In genomic region chr21:42593007-42593814, GRCh38 we compare ENCODE assay signal across 8 cellular contexts.
DNase-seq lines count a peak whose midpoint lies in the region; ATAC-seq, FAIRE-seq and TF ChIP-seq lines count a peak whose summit lies in the region.

No MANE protein-coding gene starts in this region.

- peak in 3 of 4 experiments; percentile 55 to 95 (median 76) for TF ChIP-seq CTCF in gastroesophageal sphincter (IDR thresholded peaks at IDR 0.05)
- TF ChIP-seq CTCF in ovary (IDR thresholded peaks at IDR 0.05): peak; percentile 47 to 64 (median 57)
- TF ChIP-seq CTCF in tibial artery (IDR thresholded peaks at IDR 0.05): peak; percentile 23 to 46

- FAIRE-seq in RCC 7860 (lab: Jason Lieb, UNC): no peak

- no peak overlapping the region for H3K27ac ChIP-seq in gastroesophageal sphincter
- H3K27ac ChIP-seq in ovary: no peak overlapping the region
- no peak overlapping the region for H3K27ac ChIP-seq in tibial artery

- ATAC-seq in gastroesophageal sphincter (peak; percentile 78), HG02623 (IDR thresholded peaks at IDR 0.05; ENCODE audit: unreplicated experiment) (no peak)

- H3K36me3 ChIP-seq in gastroesophageal sphincter: no peaks in the 10 kb centered on the region
- no peaks in the 10 kb centered on the region for H3K36me3 ChIP-seq in ovary
- H3K36me3 ChIP-seq in tibial artery: no peaks in the 10 kb centered on the region

- TF ChIP-seq EP300 in gastroesophageal sphincter (IDR thresholded peaks at IDR 0.05) (no peak), ovary (IDR thresholded peaks at IDR 0.05) (no peak)

- WGBS in gastroesophageal sphincter (ENCODE audit: low coverage in 1 of 2), 2 donors: 26 to 86% methylated on average over 1 to 4 of the region's 33 CpGs
- 17 to 18% (median 18%) methylated on average over 33 of the region's 33 CpGs for WGBS in ovary, 3 donors

- TF ChIP-seq POLR2A in gastroesophageal sphincter (IDR thresholded peaks at IDR 0.05) (no peak), ovary (IDR thresholded peaks at IDR 0.05) (no peak)

- H3K4me1 ChIP-seq in gastroesophageal sphincter (peaks cover 0 to 23% (median 6%) of the 10 kb centered on the region in 3 donors), ovary (ENCODE audit: insufficient read depth) (no peaks in the 10 kb centered on the region), tibial artery (peaks cover 0 to 12% (median 10%) of the 10 kb centered on the region in 4 donors)

- intact Hi-C loops in ovary (cut with DNase I): loop anchor here in 2 of 4 donors (10.0 kb wide), 2 partner anchors 222 to 272 kb away; no protein-coding TSS in a partner anchor
- intact Hi-C loops in tibial artery (cut with DNase I; ENCODE audit: low total_unique reads): no loop called here

- H3K27me3 ChIP-seq in gastroesophageal sphincter (peaks cover 28% of the 10 kb centered on the region), ovary (no peaks in the 10 kb centered on the region), tibial artery (peaks cover 0 to 32% of the 10 kb centered on the region in 2 donors)

- H3K4me3 ChIP-seq in gastroesophageal sphincter (peak overlapping the region in 1 of 2 donors; percentile 16), ovary (no peak overlapping the region), tibial artery (no peak overlapping the region)

- H3K9me3 ChIP-seq in gastroesophageal sphincter (peaks cover 0 to 5% (median 0%) of the 10 kb centered on the region in 3 donors), ovary (no peaks in the 10 kb centered on the region), tibial artery (peaks cover 0 to 8% (median 0%) of the 10 kb centered on the region in 3 donors)

- in situ Hi-C loops in KBM-7 (cut with MboI; ENCODE audit: low pct_unique_long_range_greater_than_20kb, low sequenced_read_pairs): loop anchor here (25.0 kb wide), 1 partner anchor 244 kb away; no protein-coding TSS in a partner anchor

- DNase-seq in COLO829 (ENCODE audit: low spot score) (peak; percentile 79), KBM-7 (peak; percentile 61), RCC 7860 (ENCODE audit: low spot score) (peak; percentile 28), ovary (peak; percentile 60 to 85 (median 76)), tibial artery (peak in 1 of 2 donors; percentile 38)
- DNase-seq in activated T-helper 9 cell treated with anti-CD3 and anti-CD28 coated beads, Interleukin-2, amount 50 U/mL, for 16 hours (ENCODE audit: low read depth): peak; percentile 46
